ENCODE assay signal across 10 cellular contexts in the genomic region with DNA sequence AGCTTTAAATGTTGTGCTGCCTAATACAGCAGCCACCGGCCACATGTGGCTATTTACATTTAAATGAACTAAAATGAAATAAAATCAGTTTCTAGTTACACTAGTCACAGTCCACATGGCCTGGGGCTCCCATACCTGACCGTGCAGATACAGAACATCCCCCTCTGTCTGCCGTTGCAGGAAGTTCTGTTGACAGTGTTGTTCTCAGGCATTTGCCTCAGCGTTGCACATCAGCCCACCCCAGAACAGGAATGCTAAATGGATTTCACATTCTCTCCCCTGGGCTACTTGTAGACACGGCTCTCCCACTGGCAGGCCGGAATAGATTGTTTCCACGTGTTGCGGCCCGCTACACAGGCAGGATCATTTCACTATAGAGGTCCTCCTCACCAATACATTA. TPM values are rescaled to one million over a fixed set of nuclear protein-coding genes. Genes with fewer than 3 reads are reported as not detected.
DNase-seq lines count a peak whose midpoint lies in the region; ATAC-seq and TF ChIP-seq lines count a peak whose summit lies in the region.
"Had no signal": no experiment of that assay in that cellular context is flagged by ENCODE, and none has a peak within 500 bp of the region (broad histone marks: within the 10 kb centered on the region; RNA-seq: fewer than 3 reads in every experiment).

No MANE protein-coding gene starts in this region.

- no peak overlapping the region for H2AFZ ChIP-seq in GM23248
- no peak overlapping the region for H2AFZ ChIP-seq in SU-DHL-6 (ENCODE audit: low read depth, low read length, severe bottlenecking)

- H3K9me3 ChIP-seq in BE2C = no peaks in the 10 kb centered on the region
- H3K9me3 ChIP-seq in GM23248 (ENCODE audit: low read depth) = no peaks in the 10 kb centered on the region
- no peaks in the 10 kb centered on the region for H3K9me3 ChIP-seq in SU-DHL-6 (ENCODE audit: insufficient read depth, low read length)
- no peaks in the 10 kb centered on the region for H3K9me3 ChIP-seq in CD4-positive, alpha-beta memory T cell (ENCODE audit: control insufficient read depth in 1 of 2, low read length in 2 of 2)

- no peak overlapping the region for H3K4me3 Mint-ChIP-seq in CD4-positive, alpha-beta memory T cell
- H3K4me3 Mint-ChIP-seq: memory B cell had no signal

- H3K9me2 ChIP-seq in GM23248 (ENCODE audit: insufficient read depth) (no peaks in the 10 kb centered on the region), SU-DHL-6 (replicated peaks; ENCODE audit: insufficient read depth, low read length) (no peaks in the 10 kb centered on the region)

- no peak overlapping the region for H3K27ac Mint-ChIP-seq in CD4-positive, alpha-beta memory T cell
- H3K27ac Mint-ChIP-seq: memory B cell had no signal

- H4K20me1 ChIP-seq in GM23248 (ENCODE audit: insufficient read depth) (no peaks in the 10 kb centered on the region), SU-DHL-6 (ENCODE audit: low read depth, low read length) (no peaks in the 10 kb centered on the region)

- no peak overlapping the region for H3K4me3 ChIP-seq in BE2C (ENCODE audit: low read depth, low read length)
- no peak overlapping the region for H3K4me3 ChIP-seq in GM23248
- no peak overlapping the region for H3K4me3 ChIP-seq in SU-DHL-6 (ENCODE audit: insufficient read depth, low read length, poor library complexity, severe bottlenecking)
- no peak overlapping the region for H3K4me3 ChIP-seq in CD4-positive, alpha-beta memory T cell (ENCODE audit: low read length in 2 of 2)

- WGBS in GM23248 (ENCODE audit: low coverage in 1 of 2, low lambda C conversion rate in 2 of 2, missing lambda C conversion rate in 2 of 2), 2 experiments = 75 to 82% methylated on average over 9 of the region's 9 CpGs

- CTCF ChIA-PET in CD4-positive, alpha-beta memory T cell (lab: Charles Lee; ENCODE audit: partially characterized antibody) = no interaction called here

- no peaks in the 10 kb centered on the region for H3K9me3 Mint-ChIP-seq in CD4-positive, alpha-beta memory T cell
- H3K9me3 Mint-ChIP-seq: memory B cell had no signal

- ATAC-seq in HG03442 (IDR thresholded peaks at IDR 0.05; ENCODE audit: unreplicated experiment) = no peak
- ATAC-seq in HG02870 (IDR thresholded peaks at IDR 0.05; ENCODE audit: unreplicated experiment) = no peak

- no peak overlapping the region for H3K4me2 ChIP-seq in GM23248 (ENCODE audit: unreplicated experiment)
- H3K4me2 ChIP-seq in SU-DHL-6 (ENCODE audit: low read depth, low read length, poor library complexity, severe bottlenecking) = no peak overlapping the region

- H3F3A ChIP-seq in GM23248 (ENCODE audit: insufficient read depth) (no peaks in the 10 kb centered on the region), SU-DHL-6 (ENCODE audit: insufficient read depth) (no peaks in the 10 kb centered on the region)

- H3K9ac ChIP-seq in GM23248 = no peak overlapping the region
- no peak overlapping the region for H3K9ac ChIP-seq in SU-DHL-6 (ENCODE audit: low read length)

- H3K79me2 ChIP-seq in GM23248 (ENCODE audit: insufficient read depth) = no peaks in the 10 kb centered on the region
- H3K79me2 ChIP-seq in SU-DHL-6 (ENCODE audit: insufficient read depth, low read length) = no peaks in the 10 kb centered on the region

- H3K4me1 ChIP-seq in BE2C (peaks cover 30% of the 10 kb centered on the region), GM23248 (ENCODE audit: insufficient read depth) (0 out of 2 replicates have a peak, but pooled peaks cover 5% of the 10 kb centered on the region)
- no peaks in the 10 kb centered on the region for H3K4me1 ChIP-seq in CD4-positive, alpha-beta memory T cell (ENCODE audit: insufficient read depth, low read length)

- DNase-seq in BE2C (peak; percentile 58), GM23248 (peak; percentile 23), iPS-NIHi11 (ENCODE audit: low spot score) (peak; percentile 45)
- DNase-seq in activated T-cell treated with anti-CD3 and anti-CD28 coated beads, Interleukin-2, amount 50 U/mL, for 48 hours = no peak
- DNase-seq in CD4-positive, alpha-beta memory T cell = no peak

- TF ChIP-seq CTCF in BE2C (IDR thresholded peaks at IDR 0.05; ENCODE audit: low read depth, low read length) = peak; percentile 84
- peak; percentile 16 for TF ChIP-seq CTCF in SU-DHL-6 (IDR thresholded peaks at IDR 0.05; ENCODE audit: insufficient read depth, low read length, poor library complexity, severe bottlenecking)

- H3K36me3 Mint-ChIP-seq in CD4-positive, alpha-beta memory T cell = no peaks in the 10 kb centered on the region
- H3K36me3 Mint-ChIP-seq: memory B cell had no signal

- intact Hi-C loops in CD4-positive, alpha-beta memory T cell (cut with micrococcal nuclease) = no loop called here

- H3K27me3 ChIP-seq in BE2C (no peaks in the 10 kb centered on the region), GM23248 (replicated peaks; ENCODE audit: insufficient read depth) (no peaks in the 10 kb centered on the region), SU-DHL-6 (ENCODE audit: low read length) (no peaks in the 10 kb centered on the region)
- H3K27me3 ChIP-seq in CD4-positive, alpha-beta memory T cell (ENCODE audit: insufficient read depth, low read length) = no peaks in the 10 kb centered on the region

- H3K4me1 Mint-ChIP-seq in CD4-positive, alpha-beta memory T cell = no peaks in the 10 kb centered on the region
- H3K4me1 Mint-ChIP-seq: memory B cell had no signal

- H3K27ac ChIP-seq in GM23248 = no peak overlapping the region
- no peak overlapping the region for H3K27ac ChIP-seq in SU-DHL-6 (ENCODE audit: low read depth, low read length)
- H3K27ac ChIP-seq in CD4-positive, alpha-beta memory T cell (ENCODE audit: low read depth, low read length) = no peak overlapping the region
- H3K27ac ChIP-seq: HL-60 had no signal

- H3K27me3 Mint-ChIP-seq in CD4-positive, alpha-beta memory T cell = peaks cover 3 to 14% of the 10 kb centered on the region in 2 donors

- H3K36me3 ChIP-seq in BE2C (no peaks in the 10 kb centered on the region), GM23248 (ENCODE audit: low read depth) (no peaks in the 10 kb centered on the region), SU-DHL-6 (ENCODE audit: low read length) (no peaks in the 10 kb centered on the region)
- H3K36me3 ChIP-seq in CD4-positive, alpha-beta memory T cell (ENCODE audit: insufficient read depth, low read length) = no peaks in the 10 kb centered on the region

- POLR2A ChIA-PET in CD4-positive, alpha-beta memory T cell (lab: Charles Lee; ENCODE audit: partially characterized antibody) = no interaction called here

- in situ Hi-C loops in GM23248 (cut with MboI) = no loop called here

RNA-seq across cellular contexts. Expression of a gene that starts 26.3 kb away (rescaled TPM):
- polyA plus RNA-seq in BE2C (2012; ENCODE audit: insufficient read depth, insufficient read length, low read depth) = 0.25 TPM
- 4.8 and 8.4 TPM in 2 replicates for total RNA-seq in GM23248 (2014; rRNA removed; shearing (Covaris generic))
- polyA plus RNA-seq in GM23248 (2016; fragmentation: Nextera tagmentation; extraction: Ambion mirVana) = 0.98 and 1.2 TPM in 2 replicates
- under 1 TPM; 0.29 to 0.61 TPM for total RNA-seq in CD4-positive, alpha-beta memory T cell
- polyA plus RNA-seq in CD4-positive, alpha-beta memory T cell = 1 to 10 TPM in 1 of 2 donors, under 1 TPM in 1; 0.04 to 1.9 TPM

Comparison
In these comparisons a context has a peak if more than half of its experiments do, and no peak if none do; other contexts are left out.
1. DNase-seq: peak in BE2C (single experiment), GM23248 (single experiment) and iPS-NIHi11 (single experiment); none in activated T-cell treated with anti-CD3 and anti-CD28 coated beads, Interleukin-2, amount 50 U/mL, for 48 hours (0 of 2) and CD4-positive, alpha-beta memory T cell (0 of 5).